35 cellular contexts compared by ENCODE assay signal in the genomic region with DNA sequence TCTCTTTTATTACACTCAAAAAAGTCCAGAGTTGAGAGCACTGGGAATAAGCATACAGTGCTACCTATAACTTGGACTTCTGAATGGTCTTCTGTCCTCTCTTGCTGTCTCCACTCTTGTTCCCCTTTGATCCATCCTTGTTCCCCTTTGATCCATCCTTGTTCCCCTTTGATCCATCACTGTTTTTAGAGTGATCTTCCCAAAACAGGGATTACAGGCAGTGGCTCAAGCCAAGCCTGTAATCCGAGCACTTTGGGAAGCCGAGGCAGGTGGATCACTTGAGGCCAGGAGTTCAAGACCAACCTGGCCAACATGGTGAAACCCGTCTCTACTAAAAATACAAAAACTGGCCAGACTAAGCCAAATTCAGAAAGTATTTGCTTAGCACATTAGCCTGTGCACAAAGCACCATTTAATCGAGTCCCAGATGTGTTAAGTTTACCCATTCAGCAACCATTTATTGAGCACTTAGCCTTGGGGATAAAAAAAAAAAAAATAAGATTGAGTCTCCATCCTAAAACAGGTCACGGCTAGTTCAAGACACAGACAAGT.
"Had no signal": no experiment of that assay in that cellular context is flagged by ENCODE, and none has a peak within 500 bp of the region (broad histone marks: within the 10 kb centered on the region; RNA-seq: fewer than 3 reads in every experiment).

No MANE protein-coding gene starts in this region.

- H3K27ac Mint-ChIP-seq: activated B cell treated with CpG ODN at 0.5 μM for 24 hours; activated CD4-positive, alpha-beta memory T cell treated with anti-CD3 and anti-CD28 coated beads for 36 hours; activated CD4-positive, alpha-beta T cell treated with anti-CD3 and anti-CD28 coated beads, Interleukin-2, amount 10 ng/mL, durations not matched to agents 24 days and 14 days; activated CD8-positive, alpha-beta T cell treated with anti-CD3 and anti-CD28 coated beads for 36 hours; activated naive CD4-positive, alpha-beta T cell treated with anti-CD3 and anti-CD28 coated beads for 36 hours; activated naive CD4-positive, alpha-beta T cell treated with anti-CD3 and anti-CD28 coated beads, Interleukin-2, amount 50 U/mL, for 72 hours; activated naive CD8-positive, alpha-beta T cell treated with anti-CD3 and anti-CD28 coated beads for 36 hours; activated T-cell treated with anti-CD3 and anti-CD28 coated beads, Interleukin-2, amount 50 U/mL, for 72 hours; activated T-helper 1 cell treated with anti-CD3 and anti-CD28 coated beads, Interleukin-12 subunit alpha, Interleukin-12 subunit beta, Interleukin-2, Interleukin-4 antibody, amounts not matched to agents 30 ng/mL and 10 ng/mL and 1 ng/mL, durations not matched to agents 14 hours and 24 hours and 36 hours; activated T-helper 17 cell treated with anti-CD3 and anti-CD28 coated beads, Interleukin-2, amount 50 U/mL, for 72 hours; T-helper 1 cell treated with Interleukin-12 subunit alpha and Interleukin-12 subunit beta and Interleukin-4 antibody, amounts not matched to agents 30 μg/mL and 1 μg/mL, for 36 hours; T-helper 2 cell treated with Interferon-gamma antibody and Interleukin-4, amounts not matched to agents 5 μg/mL and 100 μg/mL, for 36 hours had no signal

- H3K27me3 ChIP-seq: body of pancreas, brain microvascular endothelial cell, breast epithelium had no signal

- H3K4me1 Mint-ChIP-seq: activated B cell treated with CpG ODN at 0.5 μM for 24 hours; activated CD4-positive, alpha-beta T cell treated with anti-CD3 and anti-CD28 coated beads, Interleukin-2, amount 10 ng/mL, durations not matched to agents 24 days and 14 days; activated naive CD8-positive, alpha-beta T cell treated with anti-CD3 and anti-CD28 coated beads for 36 hours; activated T-helper 17 cell treated with anti-CD3 and anti-CD28 coated beads, Interleukin-2, amount 50 U/mL, for 72 hours had no signal

- H3K9me3 Mint-ChIP-seq: activated B cell treated with CpG ODN at 0.5 μM for 24 hours; activated CD4-positive, alpha-beta memory T cell treated with anti-CD3 and anti-CD28 coated beads for 36 hours; activated CD4-positive, alpha-beta T cell treated with anti-CD3 and anti-CD28 coated beads, Interleukin-2, amount 10 ng/mL, durations not matched to agents 24 days and 14 days; activated CD8-positive, alpha-beta T cell treated with anti-CD3 and anti-CD28 coated beads for 36 hours; activated naive CD4-positive, alpha-beta T cell treated with anti-CD3 and anti-CD28 coated beads for 36 hours; activated naive CD4-positive, alpha-beta T cell treated with anti-CD3 and anti-CD28 coated beads, Interleukin-2, amount 50 U/mL, for 72 hours; activated naive CD8-positive, alpha-beta T cell treated with anti-CD3 and anti-CD28 coated beads for 36 hours; activated T-cell treated with anti-CD3 and anti-CD28 coated beads, Interleukin-2, amount 50 U/mL, for 4 hours; activated T-cell treated with anti-CD3 and anti-CD28 coated beads, Interleukin-2, amount 50 U/mL, for 72 hours; activated T-helper 1 cell treated with anti-CD3 and anti-CD28 coated beads, Interleukin-12 subunit alpha, Interleukin-12 subunit beta, Interleukin-2, Interleukin-4 antibody, amounts not matched to agents 30 ng/mL and 10 ng/mL and 1 ng/mL, durations not matched to agents 14 hours and 24 hours and 36 hours; activated T-helper 17 cell treated with anti-CD3 and anti-CD28 coated beads, Interleukin-2, amount 50 U/mL, for 72 hours; T-helper 1 cell treated with Interleukin-12 subunit alpha and Interleukin-12 subunit beta and Interleukin-4 antibody, amounts not matched to agents 30 μg/mL and 1 μg/mL, for 36 hours; T-helper 2 cell treated with Interferon-gamma antibody and Interleukin-4, amounts not matched to agents 5 μg/mL and 100 μg/mL, for 36 hours had no signal

- H3K4me3 ChIP-seq: adrenal gland, body of pancreas, breast epithelium had no signal

- H3K4me3 Mint-ChIP-seq: activated B cell treated with CpG ODN at 0.5 μM for 24 hours; activated CD4-positive, alpha-beta memory T cell treated with anti-CD3 and anti-CD28 coated beads for 36 hours; activated CD4-positive, alpha-beta T cell treated with anti-CD3 and anti-CD28 coated beads, Interleukin-2, amount 10 ng/mL, durations not matched to agents 24 days and 14 days; activated CD8-positive, alpha-beta T cell treated with anti-CD3 and anti-CD28 coated beads for 36 hours; activated naive CD4-positive, alpha-beta T cell treated with anti-CD3 and anti-CD28 coated beads for 36 hours; activated naive CD8-positive, alpha-beta T cell treated with anti-CD3 and anti-CD28 coated beads for 36 hours; activated T-cell treated with anti-CD3 and anti-CD28 coated beads, Interleukin-2, amount 50 U/mL, for 4 hours; activated T-cell treated with anti-CD3 and anti-CD28 coated beads, Interleukin-2, amount 50 U/mL, for 72 hours; activated T-helper 1 cell treated with anti-CD3 and anti-CD28 coated beads, Interleukin-12 subunit alpha, Interleukin-12 subunit beta, Interleukin-2, Interleukin-4 antibody, amounts not matched to agents 30 ng/mL and 10 ng/mL and 1 ng/mL, durations not matched to agents 14 hours and 24 hours and 36 hours; activated T-helper 17 cell treated with anti-CD3 and anti-CD28 coated beads, Interleukin-2, amount 50 U/mL, for 72 hours; T-helper 1 cell treated with Interleukin-12 subunit alpha and Interleukin-12 subunit beta and Interleukin-4 antibody, amounts not matched to agents 30 μg/mL and 1 μg/mL, for 36 hours; T-helper 2 cell treated with Interferon-gamma antibody and Interleukin-4, amounts not matched to agents 5 μg/mL and 100 μg/mL, for 36 hours had no signal

- H3K36me3 Mint-ChIP-seq: activated CD4-positive, alpha-beta memory T cell treated with anti-CD3 and anti-CD28 coated beads for 36 hours; activated naive CD4-positive, alpha-beta T cell treated with anti-CD3 and anti-CD28 coated beads, Interleukin-2, amount 50 U/mL, for 72 hours; activated naive CD8-positive, alpha-beta T cell treated with anti-CD3 and anti-CD28 coated beads for 36 hours had no signal

- H3K36me3 ChIP-seq: adrenal gland, brain microvascular endothelial cell, breast epithelium, WERI-Rb-1 had no signal

- DNase-seq: activated B cell treated with CpG ODN at 0.5 μM for 24 hours; activated CD4-positive, alpha-beta memory T cell treated with anti-CD3 and anti-CD28 coated beads for 36 hours; activated CD4-positive, alpha-beta T cell treated with anti-CD3 and anti-CD28 coated beads for 4 hours; activated CD4-positive, alpha-beta T cell treated with anti-CD3 and anti-CD28 coated beads, Interleukin-2, amount 10 ng/mL, durations not matched to agents 24 days and 14 days; activated CD4-positive, alpha-beta T cell treated with anti-CD3 and anti-CD28 coated beads, Interleukin-2, amount 50 U/mL, for 1 hour; activated CD4-positive, alpha-beta T cell treated with anti-CD3 and anti-CD28 coated beads, Interleukin-2, amount 50 U/mL, for 4 hours; activated CD4-positive, CD25-positive, alpha-beta regulatory T cell treated with anti-CD3 and anti-CD28 coated beads, Interleukin-2, amount 50 U/mL, for 72 hours; activated CD8-positive, alpha-beta memory T cell treated with anti-CD3 and anti-CD28 coated beads, Interleukin-2, amount 50 U/mL, for 4 hours; activated CD8-positive, alpha-beta T cell treated with anti-CD3 and anti-CD28 coated beads for 36 hours; activated effector memory CD4-positive, alpha-beta T cell treated with anti-CD3 and anti-CD28 coated beads, Interleukin-2, amount 50 U/mL, for 16 hours; activated gamma-delta T cell treated with Interleukin-2 at 50 U/mL for 16 hours; activated naive CD4-positive, alpha-beta T cell; activated naive CD4-positive, alpha-beta T cell treated with anti-CD3 and anti-CD28 coated beads for 36 hours; activated naive CD4-positive, alpha-beta T cell treated with anti-CD3 and anti-CD28 coated beads, Interleukin-2, amount 50 U/mL, for 16 hours; activated naive CD8-positive, alpha-beta T cell treated with anti-CD3 and anti-CD28 coated beads for 36 hours; activated T-cell treated with anti-CD3 and anti-CD28 coated beads for 4 hours; activated T-cell treated with anti-CD3 and anti-CD28 coated beads, Interleukin-2, amount 50 U/mL, for 1 hour; activated T-cell treated with anti-CD3 and anti-CD28 coated beads, Interleukin-2, amount 50 U/mL, for 4 hours; activated T-cell treated with anti-CD3 and anti-CD28 coated beads, Interleukin-2, amount 50 U/mL, for 72 hours; adrenal gland; amniotic stem cell; aorta; body of pancreas; brain microvascular endothelial cell; central memory CD4-positive, alpha-beta T cell; T-helper 1 cell; T-helper 2 cell; T-helper 9 cell; WERI-Rb-1 had no signal

- H3K4me1 ChIP-seq: adrenal gland, breast epithelium had no signal

- H3K9me3 ChIP-seq: adrenal gland, body of pancreas, breast epithelium had no signal

- ATAC-seq: activated CD8-positive, alpha-beta T cell treated with anti-CD3 and anti-CD28 coated beads for 36 hours; activated naive CD4-positive, alpha-beta T cell treated with anti-CD3 and anti-CD28 coated beads, Interleukin-2, amount 50 U/mL, for 72 hours; activated T-cell treated with anti-CD3 and anti-CD28 coated beads, Interleukin-2, amount 50 U/mL, for 4 hours; activated T-cell treated with anti-CD3 and anti-CD28 coated beads, Interleukin-2, amount 50 U/mL, for 72 hours; activated T-helper 17 cell treated with anti-CD3 and anti-CD28 coated beads, Interleukin-2, amount 50 U/mL, for 72 hours; body of pancreas had no signal

- H3K27ac ChIP-seq: adrenal gland, body of pancreas, brain microvascular endothelial cell, breast epithelium, WERI-Rb-1 had no signal
